ENCODE assay signal across 8 cellular contexts in genomic region chr1:40032240-40032891, GRCh38. TPM values are rescaled to one million over a fixed set of nuclear protein-coding genes. Genes with fewer than 3 reads are reported as not detected.
DNase-seq lines count a peak whose midpoint lies in the region; ATAC-seq and TF ChIP-seq lines count a peak whose summit lies in the region.

No MANE protein-coding gene starts in this region.

- H3K4me3 ChIP-seq in MG63 (no peak overlapping the region), astrocyte of the cerebellum (ENCODE audit: low read depth, low read length) (no peak overlapping the region)

- ATAC-seq in SK-N-SH treated with all-trans-retinoic acid at 6 μM for 48 hours (peak; percentile 53), GM19035 (IDR thresholded peaks at IDR 0.05; ENCODE audit: unreplicated experiment) (no peak)

- no peaks in the 10 kb centered on the region for H3K27me3 ChIP-seq in MG63

- H3K36me3 ChIP-seq in MG63: no peaks in the 10 kb centered on the region

- DNase-seq in GM03348 (ENCODE audit: low spot score): peak; percentile 74
- peak; percentile 48 for DNase-seq in MG63
- DNase-seq in astrocyte of the cerebellum (ENCODE audit: low read depth): peak; percentile 46
- peak; percentile 49 for DNase-seq in iPS-NIHi7 (ENCODE audit: extremely low spot score)
- DNase-seq in stimulated activated CD4-positive, alpha-beta T cell treated with anti-CD3 and anti-CD28 coated beads, Interleukin-2, amount 100 ng/mL, for 24 hours: peak; percentile 37 to 43
- DNase-seq in NK-92 treated with Interleukin-12 subunit alpha and Interleukin-12 subunit beta, amount 100 ng/mL, for 24 hours (lab: John Stamatoyannopoulos, UW): no peak

- in situ Hi-C loops in astrocyte of the cerebellum (cut with HindIII; ENCODE audit: low sequenced_read_pairs): no loop called here

- peak; percentile 73 for TF ChIP-seq CTCF in astrocyte of the cerebellum (IDR thresholded peaks at IDR 0.05; ENCODE audit: low read depth, low read length, missing control alignments)

- H3K9me3 ChIP-seq in MG63: no peaks in the 10 kb centered on the region

TF ChIP-seq in SK-N-SH treated with all-trans-retinoic acid at 6 μM for 48 hours, 23 proteins besides CTCF, POLR2A, EP300 and RAD21:
- TF ChIP-seq ISL1 (CRISPR knock-in tag; IDR thresholded peaks at IDR 0.05) (no peak), ZNF8 (CRISPR knock-in tag; IDR thresholded peaks at IDR 0.05) (no peak), ZNF565 (CRISPR knock-in tag; conservative IDR thresholded peaks at IDR 0.05; ENCODE audit: low read depth) (no peak), ARNTL (CRISPR knock-in tag; IDR thresholded peaks at IDR 0.05; ENCODE audit: borderline replicate concordance, low read depth) (no peak), ESRRG (CRISPR knock-in tag; IDR thresholded peaks at IDR 0.05) (no peak), TOX (CRISPR knock-in tag; IDR thresholded peaks at IDR 0.05; ENCODE audit: borderline replicate concordance) (no peak), RARB (CRISPR knock-in tag; IDR thresholded peaks at IDR 0.05) (no peak)

RNA-seq across cellular contexts. Expression of gene CAP1, which starts 8.2 kb away (rescaled TPM):
- total RNA-seq in MG63 (2014; rRNA removed; shearing (Covaris generic); ENCODE audit: low replicate concordance): 164 and 175 TPM in 2 replicates
